23 cellular contexts compared by ENCODE assay signal in genomic region chr1:115257596-115257995, GRCh38.
"Had no signal": no experiment of that assay in that cellular context is flagged by ENCODE, and none has a peak within 500 bp of the region (broad histone marks: within the 10 kb centered on the region; RNA-seq: fewer than 3 reads in every experiment).

No MANE protein-coding gene starts in this region.

- H3K27ac Mint-ChIP-seq: naive B cell; stimulated activated naive B cell treated with anti-CD40 and anti-IgM and Interleukin-4, amounts not matched to agents 10 μg/mL and 1 μg/mL and 100 μg/mL, for 72 hours; stimulated activated naive CD8-positive, alpha-beta T cell treated with anti-CD3 and anti-CD28 coated beads, Interleukin-15, amount 100 ng/mL, for 72 hours had no signal

- H3K4me3 ChIP-seq: dorsolateral prefrontal cortex, esophagus muscularis mucosa, hepatocyte, lung, testis, tibial nerve, upper lobe of right lung, vagina had no signal

- H2AFZ ChIP-seq: hepatocyte had no signal

- H3K27me3 ChIP-seq: dorsolateral prefrontal cortex, esophagus muscularis mucosa, hepatocyte, testis, tibial nerve, upper lobe of right lung, vagina had no signal

- H3K27ac ChIP-seq: dorsolateral prefrontal cortex, esophagus muscularis mucosa, hepatocyte, testis, tibial nerve, upper lobe of right lung, vagina had no signal

- H3K4me1 ChIP-seq: testis, upper lobe of right lung, vagina had no signal

- H3K79me2 ChIP-seq: hepatocyte had no signal

- H3K9me3 ChIP-seq: testis, upper lobe of right lung had no signal

- H3K36me3 ChIP-seq: esophagus muscularis mucosa, tibial nerve, upper lobe of right lung, vagina had no signal

- ATAC-seq: left colon; left ventricle myocardium superior; sciatic nerve; stimulated activated naive B cell treated with anti-CD40 and anti-IgM and Interleukin-4, amounts not matched to agents 10 μg/mL and 1 μg/mL and 100 μg/mL, for 72 hours; stimulated activated naive CD8-positive, alpha-beta T cell treated with anti-CD3 and anti-CD28 coated beads, Interleukin-15, amount 100 ng/mL, for 72 hours; upper lobe of right lung had no signal

- H3K4me3 Mint-ChIP-seq: naive B cell; nephron progenitor cell; stimulated activated naive B cell treated with anti-CD40 and anti-IgM and Interleukin-4, amounts not matched to agents 10 μg/mL and 1 μg/mL and 100 μg/mL, for 72 hours; stimulated activated naive CD8-positive, alpha-beta T cell treated with anti-CD3 and anti-CD28 coated beads, Interleukin-15, amount 100 ng/mL, for 72 hours had no signal

- FAIRE-seq: endometrium had no signal

- H3K4me2 ChIP-seq: hepatocyte had no signal

- H3K27me3 Mint-ChIP-seq: stimulated activated naive B cell treated with anti-CD40 and anti-IgM and Interleukin-4, amounts not matched to agents 10 μg/mL and 1 μg/mL and 100 μg/mL, for 72 hours had no signal

- H3K36me3 Mint-ChIP-seq: stimulated activated naive B cell treated with anti-CD40 and anti-IgM and Interleukin-4, amounts not matched to agents 10 μg/mL and 1 μg/mL and 100 μg/mL, for 72 hours had no signal

- DNase-seq: cortex of kidney; dorsolateral prefrontal cortex; effector memory CD4-positive, alpha-beta T cell; foreskin melanocyte; head of caudate nucleus; left colon; left ventricle myocardium superior; naive B cell; nephron progenitor cell; posterior cingulate gyrus; stimulated activated CD4-positive, alpha-beta T cell treated with anti-CD3 and anti-CD28 coated beads, Interleukin-2, amount 100 ng/mL, for 24 hours; stimulated activated CD4-positive, alpha-beta T cell treated with anti-CD3 and anti-CD28 coated beads, Interleukin-4, amount 100 ng/mL, for 4 hours; stimulated activated naive B cell treated with anti-CD40 and anti-IgM and Interleukin-4, amounts not matched to agents 10 μg/mL and 1 μg/mL and 100 μg/mL, for 72 hours; stimulated activated naive CD8-positive, alpha-beta T cell treated with anti-CD3 and anti-CD28 coated beads, Interleukin-15, amount 100 ng/mL, for 72 hours; testis; upper lobe of right lung had no signal

- H3K4me1 Mint-ChIP-seq: naive B cell; nephron progenitor cell; stimulated activated naive B cell treated with anti-CD40 and anti-IgM and Interleukin-4, amounts not matched to agents 10 μg/mL and 1 μg/mL and 100 μg/mL, for 72 hours; stimulated activated naive CD8-positive, alpha-beta T cell treated with anti-CD3 and anti-CD28 coated beads, Interleukin-15, amount 100 ng/mL, for 72 hours had no signal
